In the genomic region with DNA sequence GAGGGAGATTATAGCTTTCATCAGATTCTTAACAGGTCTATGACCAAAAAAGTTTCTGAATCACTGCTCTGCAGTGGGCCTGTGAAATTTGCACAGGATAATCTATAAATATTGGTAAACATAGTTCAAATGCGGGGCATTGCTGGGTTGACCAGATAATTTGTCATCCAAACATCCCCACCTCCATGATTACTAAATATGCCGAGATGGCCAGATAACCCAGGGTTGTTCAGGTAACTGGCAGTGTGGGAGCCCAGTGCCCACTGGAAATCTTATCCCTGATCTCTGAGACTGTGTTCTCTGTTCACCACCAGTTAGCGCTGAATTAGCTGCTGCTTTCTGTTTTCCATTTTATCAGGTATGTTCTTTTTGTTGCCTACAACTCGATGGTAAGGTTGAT, we compare ENCODE assay signal across 15 cellular contexts. TPM values are rescaled to one million over a fixed set of nuclear protein-coding genes. Genes with fewer than 3 reads are reported as not detected.
DNase-seq lines count a peak whose midpoint lies in the region; ATAC-seq, FAIRE-seq and TF ChIP-seq lines count a peak whose summit lies in the region.
"Had no signal": no experiment of that assay in that cellular context is flagged by ENCODE, and none has a peak within 500 bp of the region (broad histone marks: within the 10 kb centered on the region; RNA-seq: fewer than 3 reads in every experiment).

No MANE protein-coding gene starts in this region.

- peak overlapping the region; percentile 77 for H2AFZ ChIP-seq in parathyroid adenoma

- DNase-seq in Caco-2 (no peak), RWPE2 (ENCODE audit: low spot score) (no peak), foreskin keratinocyte (no peak), pancreas (no peak), GM12891 (ENCODE audit: insufficient read length, low spot score) (no peak), 8988T (no peak), NCI-H510A (lab: John Stamatoyannopoulos, UW) (no peak)
- DNase-seq: activated naive CD4-positive, alpha-beta T cell treated with anti-CD3 and anti-CD28 coated beads, Interleukin-2, amount 10 ng/mL, durations not matched to agents 7 days and 5 days; hippocampal formation; left colon; NCI-H2029; NCI-H524; OCI-M1; stimulated activated naive CD8-positive, alpha-beta T cell treated with anti-CD3 and anti-CD28 coated beads, Interleukin-15, Interleukin-2, amounts not matched to agents 100 U/mL and 50 U/mL, for 24 hours had no signal

- no peak overlapping the region for H3K4me2 ChIP-seq in parathyroid adenoma (ENCODE audit: low read length)

- POLR2A ChIA-PET in Caco-2 (lab: Charles Lee): no interaction called here

- H3K27me3 Mint-ChIP-seq in Caco-2 (ENCODE audit: insufficient read depth, unreplicated experiment): no peaks in the 10 kb centered on the region

- H3K4me3 ChIP-seq in Caco-2 (ENCODE audit: low read depth, low read length): no peak overlapping the region
- no peak overlapping the region for H3K4me3 ChIP-seq in RWPE2 (ENCODE audit: severe bottlenecking)
- no peak overlapping the region for H3K4me3 ChIP-seq in parathyroid adenoma (ENCODE audit: low read depth, low read length)
- no peak overlapping the region for H3K4me3 ChIP-seq in pancreas

- H3K9me3 ChIP-seq in Caco-2 (no peaks in the 10 kb centered on the region), RWPE2 (ENCODE audit: severe bottlenecking) (no peaks in the 10 kb centered on the region), parathyroid adenoma (ENCODE audit: control insufficient read depth, low read length) (no peaks in the 10 kb centered on the region), pancreas (no peaks in the 10 kb centered on the region)

- H3K36me3 Mint-ChIP-seq in Caco-2 (ENCODE audit: insufficient read depth, unreplicated experiment): peaks cover 10% of the 10 kb centered on the region
- H3K36me3 Mint-ChIP-seq: activated naive CD4-positive, alpha-beta T cell treated with anti-CD3 and anti-CD28 coated beads, Interleukin-2, amount 10 ng/mL, durations not matched to agents 7 days and 5 days had no signal

- intact Hi-C loops in Caco-2 (cut with micrococcal nuclease; ENCODE audit: unreplicated experiment): no loop called here
- intact Hi-C loops in pancreas (cut with DNase I): no loop called here

- H3K27ac ChIP-seq in RWPE2 (ENCODE audit: poor library complexity, severe bottlenecking) (peak overlapping the region; percentile 92), foreskin keratinocyte (peak overlapping the region; percentile 58), parathyroid adenoma (peak overlapping the region; percentile 73), pancreas (peak overlapping the region in 2 of 4 donors; percentile 40 to 67)

- CTCF ChIA-PET in Caco-2 (lab: Charles Lee): interaction anchor here (0.6 to 2.2 kb wide), 3 partner anchors 30 to 315 kb away, joined by 3 to 8 read pairs (median 5); no protein-coding TSS in a partner anchor

- H3K79me2 ChIP-seq in parathyroid adenoma: peaks cover 6% of the 10 kb centered on the region

- peaks cover 29% of the 10 kb centered on the region for H3K4me1 Mint-ChIP-seq in Caco-2 (ENCODE audit: low read depth, unreplicated experiment)

- no peak for ATAC-seq in RWPE2 (ENCODE audit: low read depth)
- ATAC-seq in foreskin keratinocyte: no peak
- ATAC-seq in pancreas: no peak
- ATAC-seq: stimulated activated naive CD8-positive, alpha-beta T cell treated with anti-CD3 and anti-CD28 coated beads, Interleukin-15, Interleukin-2, amounts not matched to agents 100 U/mL and 50 U/mL, for 24 hours had no signal

- TF ChIP-seq POLR2A in GM12891 (IDR thresholded peaks at IDR 0.05; ENCODE audit: low read depth, low read length): no peak

- peaks cover 44% of the 10 kb centered on the region for H3K4me1 ChIP-seq in Caco-2
- peaks cover 31% of the 10 kb centered on the region for H3K4me1 ChIP-seq in RWPE2 (ENCODE audit: insufficient read depth, poor library complexity, severe bottlenecking)
- peaks cover 24% of the 10 kb centered on the region for H3K4me1 ChIP-seq in foreskin keratinocyte
- H3K4me1 ChIP-seq in parathyroid adenoma: peaks cover 24% of the 10 kb centered on the region
- peaks cover 0 to 3% (median 0%) of the 10 kb centered on the region in 3 donors for H3K4me1 ChIP-seq in pancreas

- 70 to 78% methylated on average over 4 of the region's 4 CpGs for WGBS in pancreas, 2 donors

- no TSS peak for BruUV-seq in Caco-2 (replicated peaks; lab: Mats Ljungman, UMichigan)

- no peak overlapping the region for H3K9ac ChIP-seq in parathyroid adenoma

- no peaks in the 10 kb centered on the region for H3K9me3 Mint-ChIP-seq in Caco-2 (ENCODE audit: unreplicated experiment)
- H3K9me3 Mint-ChIP-seq: activated naive CD4-positive, alpha-beta T cell treated with anti-CD3 and anti-CD28 coated beads, Interleukin-2, amount 10 ng/mL, durations not matched to agents 7 days and 5 days had no signal

- TF ChIP-seq CTCF in Caco-2 (IDR thresholded peaks at IDR 0.05; ENCODE audit: insufficient read depth in 1 of 2, low read depth in 1 of 2, low read length in 1 of 2, severe bottlenecking in 1 of 2, unreplicated experiment in 1 of 2): no peak
- TF ChIP-seq CTCF in RWPE2 (IDR thresholded peaks at IDR 0.05; ENCODE audit: poor library complexity, severe bottlenecking): no peak
- no peak for TF ChIP-seq CTCF in foreskin keratinocyte (conservative IDR thresholded peaks at IDR 0.05)
- no peak for TF ChIP-seq CTCF in parathyroid adenoma (IDR thresholded peaks at IDR 0.05)
- no peak for TF ChIP-seq CTCF in pancreas (IDR thresholded peaks at IDR 0.05)

- H3K4me3 Mint-ChIP-seq in Caco-2 (ENCODE audit: unreplicated experiment): no peak overlapping the region
- H3K4me3 Mint-ChIP-seq: activated naive CD4-positive, alpha-beta T cell treated with anti-CD3 and anti-CD28 coated beads, Interleukin-2, amount 10 ng/mL, durations not matched to agents 7 days and 5 days had no signal

- FAIRE-seq in pancreas (lab: Jason Lieb, UNC) (no peak), GM12891 (lab: Jason Lieb, UNC) (no peak)

- H3K36me3 ChIP-seq in Caco-2 (ENCODE audit: control insufficient read depth, insufficient read depth, low read length) (no peaks in the 10 kb centered on the region), RWPE2 (ENCODE audit: low read depth) (no peaks in the 10 kb centered on the region), parathyroid adenoma (ENCODE audit: control insufficient read depth, insufficient read depth, low read length) (no peaks in the 10 kb centered on the region), pancreas (no peaks in the 10 kb centered on the region)

- peak overlapping the region; percentile 87 for H3K27ac Mint-ChIP-seq in Caco-2 (ENCODE audit: unreplicated experiment)
- H3K27ac Mint-ChIP-seq: activated naive CD4-positive, alpha-beta T cell treated with anti-CD3 and anti-CD28 coated beads, Interleukin-2, amount 10 ng/mL, durations not matched to agents 7 days and 5 days had no signal

- no peaks in the 10 kb centered on the region for H3K27me3 ChIP-seq in Caco-2 (replicated peaks; ENCODE audit: control insufficient read depth, insufficient read depth, low read length)
- no peaks in the 10 kb centered on the region for H3K27me3 ChIP-seq in RWPE2 (ENCODE audit: insufficient read depth, poor library complexity, severe bottlenecking)
- H3K27me3 ChIP-seq in foreskin keratinocyte: no peaks in the 10 kb centered on the region
- H3K27me3 ChIP-seq in parathyroid adenoma (ENCODE audit: control insufficient read depth, insufficient read depth, low read length): no peaks in the 10 kb centered on the region
- H3K27me3 ChIP-seq in pancreas: no peaks in the 10 kb centered on the region

TF ChIP-seq in GM12891, 5 proteins besides CTCF, POLR2A, EP300 and RAD21:
- TF ChIP-seq SPI1 (IDR thresholded peaks at IDR 0.05; ENCODE audit: low read depth, low read length): no peak
- TF ChIP-seq PAX5 (IDR thresholded peaks at IDR 0.05; ENCODE audit: insufficient read depth, low read length, severe bottlenecking): no peak
- no peak for TF ChIP-seq POLR2AphosphoS5 (IDR thresholded peaks at IDR 0.05; ENCODE audit: low read depth, low read length)
- TF ChIP-seq POU2F2 (IDR thresholded peaks at IDR 0.05; ENCODE audit: low read depth, low read length): no peak
- no peak for TF ChIP-seq TAF1 (IDR thresholded peaks at IDR 0.05; ENCODE audit: low read depth, low read length)

RNA-seq across cellular contexts. Expression of a gene that starts 21.4 kb away (rescaled TPM):
- total RNA-seq in Caco-2 (2022): 175 and 180 TPM in 2 replicates
- total RNA-seq in foreskin keratinocyte: 90.3 and 92.5 TPM in 2 replicates
- 76.2 and 76.7 TPM in 2 replicates for polyA plus RNA-seq in foreskin keratinocyte
- 10 to 100 TPM in 5 of 6 donors, 1 to 10 TPM in 1; 9.8 to 44.2 (median 15.8) TPM for total RNA-seq in pancreas
- polyA plus RNA-seq in pancreas: 10 to 100 TPM; 21.7 to 33.1 TPM
- polyA plus RNA-seq in GM12891 (2012; ENCODE audit: low read depth, missing spikeins): 0.60 TPM

RNA-seq across cellular contexts. Expression of a gene that starts 38.1 kb away (rescaled TPM):
- total RNA-seq in Caco-2 (2022) (47.7 and 52.7 TPM in 2 replicates), foreskin keratinocyte (9.0 and 11.6 TPM in 2 replicates), pancreas (10 to 100 TPM; 11.3 to 24.2 (median 15.4) TPM)
- polyA plus RNA-seq in foreskin keratinocyte (9.0 and 10.7 TPM in 2 replicates), pancreas (10 to 100 TPM; 33.0 to 46.1 TPM)
- 9.9 TPM for polyA plus RNA-seq in GM12891 (2012; ENCODE audit: low read depth, missing spikeins)

RNA-seq across cellular contexts. Expression of a gene that starts 38.3 kb away (rescaled TPM):
- total RNA-seq in Caco-2 (2022) (123 and 124 TPM in 2 replicates), foreskin keratinocyte (51.7 and 58.4 TPM in 2 replicates), pancreas (10 to 100 TPM; 19.9 to 31.6 (median 25.7) TPM)
- polyA plus RNA-seq in foreskin keratinocyte (87.2 and 90.8 TPM in 2 replicates), pancreas (10 to 100 TPM; 55.2 to 65.8 TPM)
- polyA plus RNA-seq in GM12891 (2012; ENCODE audit: low read depth, missing spikeins): 67.8 TPM

RNA-seq across cellular contexts. Expression of a gene that starts 43.9 kb away (rescaled TPM):
- 25.3 and 26.7 TPM in 2 replicates for total RNA-seq in Caco-2 (2022)
- 12.6 and 14.4 TPM in 2 replicates for total RNA-seq in foreskin keratinocyte
- polyA plus RNA-seq in foreskin keratinocyte: 6.5 and 7.1 TPM in 2 replicates
- 10 to 100 TPM in 4 of 6 donors, 1 to 10 TPM in 2; 8.6 to 21.4 (median 12.2) TPM for total RNA-seq in pancreas
- polyA plus RNA-seq in pancreas: 10 to 100 TPM; 17.1 to 20.4 TPM
- polyA plus RNA-seq in GM12891 (2012; ENCODE audit: low read depth, missing spikeins): 14.6 TPM
